19 cellular contexts compared by ENCODE assay signal in genomic region chr10:920450-920849, GRCh38.
"Had no signal": no experiment of that assay in that cellular context is flagged by ENCODE, and none has a peak within 500 bp of the region (broad histone marks: within the 10 kb centered on the region; RNA-seq: fewer than 3 reads in every experiment).

No MANE protein-coding gene starts in this region.

- H3K9me3 Mint-ChIP-seq: stimulated activated naive B cell treated with anti-CD40 and anti-IgM and Interleukin-4, amounts not matched to agents 10 μg/mL and 1 μg/mL and 100 μg/mL, for 72 hours; stimulated activated naive CD8-positive, alpha-beta T cell treated with anti-CD3 and anti-CD28 coated beads, Interleukin-15, Interleukin-2, amounts not matched to agents 100 ng/mL and 50 ng/mL, for 24 hours had no signal

- H3K36me3 ChIP-seq: neural progenitor cell, ovary, right lobe of liver, thoracic aorta, tibial nerve, uterus had no signal

- H3K4me3 ChIP-seq: dorsolateral prefrontal cortex, left lung, lower lobe of right lung, neural progenitor cell, ovary, psoas muscle, right lobe of liver, thoracic aorta, tibial nerve, upper lobe of right lung, uterus had no signal

- H3K4me2 ChIP-seq: neural progenitor cell had no signal

- H3K4me1 Mint-ChIP-seq: neural progenitor cell had no signal

- DNase-seq: dorsolateral prefrontal cortex; effector CD4-positive, alpha-beta T cell; kidney; left lung; lower lobe of right lung; ovary; psoas muscle; right lobe of liver; small intestine; stimulated activated CD4-positive, alpha-beta T cell treated with anti-CD3 and anti-CD28 coated beads, Interleukin-15, amount 100 ng/mL, for 24 hours; stimulated activated CD4-positive, alpha-beta T cell treated with anti-CD3 and anti-CD28 coated beads, Interleukin-2, amount 100 ng/mL, for 48 hours; stimulated activated naive B cell treated with anti-CD40 and anti-IgM and Interleukin-4, amounts not matched to agents 10 μg/mL and 1 μg/mL and 100 μg/mL, for 72 hours; upper lobe of right lung; uterus had no signal

- H3K9me3 ChIP-seq: left lung, lower lobe of right lung, ovary, psoas muscle, right lobe of liver, thoracic aorta, tibial nerve, upper lobe of right lung, uterus had no signal

- H3K4me1 ChIP-seq: neural progenitor cell had no signal

- H3K27me3 Mint-ChIP-seq: stimulated activated naive B cell treated with anti-CD40 and anti-IgM and Interleukin-4, amounts not matched to agents 10 μg/mL and 1 μg/mL and 100 μg/mL, for 72 hours; stimulated activated naive CD8-positive, alpha-beta T cell treated with anti-CD3 and anti-CD28 coated beads, Interleukin-15, Interleukin-2, amounts not matched to agents 100 ng/mL and 50 ng/mL, for 24 hours had no signal

- H3K27me3 ChIP-seq: dorsolateral prefrontal cortex, left lung, neural progenitor cell, ovary, right lobe of liver, tibial nerve, upper lobe of right lung, uterus had no signal

- H2AFZ ChIP-seq: neural progenitor cell had no signal

- H3K4me3 Mint-ChIP-seq: nephron; neural progenitor cell; stimulated activated naive B cell treated with anti-CD40 and anti-IgM and Interleukin-4, amounts not matched to agents 10 μg/mL and 1 μg/mL and 100 μg/mL, for 72 hours; stimulated activated naive CD8-positive, alpha-beta T cell treated with anti-CD3 and anti-CD28 coated beads, Interleukin-15, Interleukin-2, amounts not matched to agents 100 ng/mL and 50 ng/mL, for 24 hours had no signal

- H3K27ac Mint-ChIP-seq: neural progenitor cell; stimulated activated naive B cell treated with anti-CD40 and anti-IgM and Interleukin-4, amounts not matched to agents 10 μg/mL and 1 μg/mL and 100 μg/mL, for 72 hours; stimulated activated naive CD8-positive, alpha-beta T cell treated with anti-CD3 and anti-CD28 coated beads, Interleukin-15, Interleukin-2, amounts not matched to agents 100 ng/mL and 50 ng/mL, for 24 hours had no signal

- H3K9ac ChIP-seq: neural progenitor cell had no signal

- H3K27ac ChIP-seq: dorsolateral prefrontal cortex, left lung, lower lobe of right lung, neural progenitor cell, ovary, right lobe of liver, thoracic aorta, tibial nerve, upper lobe of right lung, uterus had no signal

- ATAC-seq: left lung; lower lobe of right lung; psoas muscle; right lobe of liver; stimulated activated naive B cell treated with anti-CD40 and anti-IgM and Interleukin-4, amounts not matched to agents 10 μg/mL and 1 μg/mL and 100 μg/mL, for 72 hours; upper lobe of right lung had no signal
